In the genomic region with DNA sequence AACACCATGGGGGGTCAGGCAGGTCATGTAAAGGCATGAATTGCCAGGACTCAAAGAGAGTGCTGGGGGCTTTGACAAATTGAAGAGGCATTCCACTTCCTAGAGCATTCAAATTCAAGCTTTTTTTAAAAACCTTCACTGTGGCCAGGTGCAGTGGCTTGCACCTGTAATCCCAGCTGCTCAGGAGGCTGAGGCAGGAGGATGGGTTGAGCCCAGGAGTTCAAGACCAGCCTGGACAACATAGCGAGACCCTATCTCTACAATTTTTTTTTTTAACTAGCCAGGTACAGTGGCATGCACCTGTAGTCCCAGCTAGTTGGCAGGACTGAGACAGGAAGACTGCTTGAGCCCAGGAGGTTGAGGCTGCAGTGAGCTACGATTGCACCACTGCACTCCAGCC, we compare ENCODE assay signal across 1 cellular context.
TF ChIP-seq lines count a peak whose summit lies in the region.

No MANE protein-coding gene starts in this region.

TF ChIP-seq in GM23338, 12 proteins besides CTCF, POLR2A, EP300 and RAD21 (continued from another document):
- TF ChIP-seq, protein P1, sequence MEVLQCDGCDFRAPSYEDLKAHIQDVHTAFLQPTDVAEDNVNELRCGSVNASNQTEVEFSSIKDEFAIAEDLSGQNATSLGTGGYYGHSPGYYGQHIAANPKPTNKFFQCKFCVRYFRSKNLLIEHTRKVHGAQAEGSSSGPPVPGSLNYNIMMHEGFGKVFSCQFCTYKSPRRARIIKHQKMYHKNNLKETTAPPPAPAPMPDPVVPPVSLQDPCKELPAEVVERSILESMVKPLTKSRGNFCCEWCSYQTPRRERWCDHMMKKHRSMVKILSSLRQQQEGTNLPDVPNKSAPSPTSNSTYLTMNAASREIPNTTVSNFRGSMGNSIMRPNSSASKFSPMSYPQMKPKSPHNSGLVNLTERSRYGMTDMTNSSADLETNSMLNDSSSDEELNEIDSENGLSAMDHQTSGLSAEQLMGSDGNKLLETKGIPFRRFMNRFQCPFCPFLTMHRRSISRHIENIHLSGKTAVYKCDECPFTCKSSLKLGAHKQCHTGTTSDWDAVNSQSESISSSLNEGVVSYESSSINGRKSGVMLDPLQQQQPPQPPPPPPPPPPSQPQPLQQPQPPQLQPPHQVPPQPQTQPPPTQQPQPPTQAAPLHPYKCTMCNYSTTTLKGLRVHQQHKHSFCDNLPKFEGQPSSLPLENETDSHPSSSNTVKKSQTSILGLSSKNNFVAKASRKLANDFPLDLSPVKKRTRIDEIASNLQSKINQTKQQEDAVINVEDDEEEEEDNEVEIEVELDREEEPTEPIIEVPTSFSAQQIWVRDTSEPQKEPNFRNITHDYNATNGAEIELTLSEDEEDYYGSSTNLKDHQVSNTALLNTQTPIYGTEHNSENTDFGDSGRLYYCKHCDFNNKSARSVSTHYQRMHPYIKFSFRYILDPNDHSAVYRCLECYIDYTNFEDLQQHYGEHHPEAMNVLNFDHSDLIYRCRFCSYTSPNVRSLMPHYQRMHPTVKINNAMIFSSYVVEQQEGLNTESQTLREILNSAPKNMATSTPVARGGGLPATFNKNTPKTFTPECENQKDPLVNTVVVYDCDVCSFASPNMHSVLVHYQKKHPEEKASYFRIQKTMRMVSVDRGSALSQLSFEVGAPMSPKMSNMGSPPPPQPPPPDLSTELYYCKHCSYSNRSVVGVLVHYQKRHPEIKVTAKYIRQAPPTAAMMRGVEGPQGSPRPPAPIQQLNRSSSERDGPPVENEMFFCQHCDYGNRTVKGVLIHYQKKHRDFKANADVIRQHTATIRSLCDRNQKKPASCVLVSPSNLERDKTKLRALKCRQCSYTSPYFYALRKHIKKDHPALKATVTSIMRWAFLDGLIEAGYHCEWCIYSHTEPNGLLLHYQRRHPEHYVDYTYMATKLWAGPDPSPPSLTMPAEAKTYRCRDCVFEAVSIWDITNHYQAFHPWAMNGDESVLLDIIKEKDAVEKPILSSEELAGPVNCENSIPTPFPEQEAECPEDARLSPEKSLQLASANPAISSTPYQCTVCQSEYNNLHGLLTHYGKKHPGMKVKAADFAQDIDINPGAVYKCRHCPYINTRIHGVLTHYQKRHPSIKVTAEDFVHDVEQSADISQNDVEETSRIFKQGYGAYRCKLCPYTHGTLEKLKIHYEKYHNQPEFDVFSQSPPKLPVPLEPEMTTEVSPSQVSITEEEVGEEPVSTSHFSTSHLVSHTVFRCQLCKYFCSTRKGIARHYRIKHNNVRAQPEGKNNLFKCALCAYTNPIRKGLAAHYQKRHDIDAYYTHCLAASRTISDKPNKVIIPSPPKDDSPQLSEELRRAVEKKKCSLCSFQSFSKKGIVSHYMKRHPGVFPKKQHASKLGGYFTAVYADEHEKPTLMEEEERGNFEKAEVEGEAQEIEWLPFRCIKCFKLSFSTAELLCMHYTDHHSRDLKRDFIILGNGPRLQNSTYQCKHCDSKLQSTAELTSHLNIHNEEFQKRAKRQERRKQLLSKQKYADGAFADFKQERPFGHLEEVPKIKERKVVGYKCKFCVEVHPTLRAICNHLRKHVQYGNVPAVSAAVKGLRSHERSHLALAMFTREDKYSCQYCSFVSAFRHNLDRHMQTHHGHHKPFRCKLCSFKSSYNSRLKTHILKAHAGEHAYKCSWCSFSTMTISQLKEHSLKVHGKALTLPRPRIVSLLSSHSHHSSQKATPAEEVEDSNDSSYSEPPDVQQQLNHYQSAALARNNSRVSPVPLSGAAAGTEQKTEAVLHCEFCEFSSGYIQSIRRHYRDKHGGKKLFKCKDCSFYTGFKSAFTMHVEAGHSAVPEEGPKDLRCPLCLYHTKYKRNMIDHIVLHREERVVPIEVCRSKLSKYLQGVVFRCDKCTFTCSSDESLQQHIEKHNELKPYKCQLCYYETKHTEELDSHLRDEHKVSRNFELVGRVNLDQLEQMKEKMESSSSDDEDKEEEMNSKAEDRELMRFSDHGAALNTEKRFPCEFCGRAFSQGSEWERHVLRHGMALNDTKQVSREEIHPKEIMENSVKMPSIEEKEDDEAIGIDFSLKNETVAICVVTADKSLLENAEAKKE (CRISPR knock-in tag; IDR thresholded peaks at IDR 0.05) = no peak
